1 cellular context compared by ENCODE assay signal in the genomic region with DNA sequence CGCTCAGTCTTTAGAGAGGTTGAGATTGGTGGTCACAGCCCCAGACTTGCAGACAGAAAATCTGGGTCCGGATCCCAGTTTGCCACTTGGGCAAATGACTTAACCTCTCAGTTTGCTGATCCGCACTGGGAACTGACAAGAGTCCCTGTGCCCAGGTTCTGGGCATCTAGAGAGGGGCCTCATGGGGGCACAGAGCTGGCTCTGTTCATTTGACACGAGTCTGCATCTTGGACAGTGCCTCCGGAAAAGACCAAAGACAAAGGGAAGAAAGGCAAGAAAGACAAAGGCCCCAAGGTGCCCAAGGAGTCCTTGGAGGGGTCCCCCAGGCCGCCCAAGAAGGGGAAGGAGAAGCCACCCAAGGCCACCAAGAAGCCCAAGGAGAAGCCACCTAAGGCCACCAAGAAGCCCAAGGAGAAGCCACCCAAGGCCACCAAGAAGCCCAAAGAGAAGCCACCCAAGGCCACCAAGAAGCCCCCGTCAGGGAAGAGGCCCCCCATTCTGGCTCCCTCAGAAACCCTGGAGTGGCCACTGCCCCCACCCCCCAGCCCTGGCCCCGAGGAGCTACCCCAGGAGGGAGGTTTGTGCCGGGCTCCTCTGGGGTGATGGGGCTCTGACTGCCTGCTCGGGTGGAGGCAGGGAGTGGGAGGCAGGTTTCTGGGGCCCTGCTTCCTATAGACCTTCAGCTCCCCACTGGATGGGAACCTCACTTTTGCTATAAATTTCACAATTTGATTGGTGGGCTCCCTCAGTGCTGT.
TF ChIP-seq lines count a peak whose summit lies in the region.

No MANE protein-coding gene starts in this region.

TF ChIP-seq in H1, 55 proteins besides CTCF, POLR2A, EP300 and RAD21:
- TF ChIP-seq MAX (IDR thresholded peaks at IDR 0.05) (no peak), KDM1A (IDR thresholded peaks at IDR 0.05; ENCODE audit: borderline replicate concordance, low read length) (no peak), NRF1 (IDR thresholded peaks at IDR 0.05; ENCODE audit: low read depth, low read length) (no peak), POU5F1 (IDR thresholded peaks at IDR 0.05; ENCODE audit: low read depth, low read length) (no peak), HDAC6 (IDR thresholded peaks at IDR 0.05; ENCODE audit: low read depth, low read length) (no peak), BRCA1 (IDR thresholded peaks at IDR 0.05; ENCODE audit: low read depth, low read length) (no peak), JUN (IDR thresholded peaks at IDR 0.05; ENCODE audit: low read depth, low read length) (no peak), SIN3A (conservative IDR thresholded peaks at IDR 0.05 in 1 of 2, IDR thresholded peaks at IDR 0.05 in 1 of 2; ENCODE audit: low read depth in 1 of 2, low read length in 2 of 2) (no peak), SUZ12 (IDR thresholded peaks at IDR 0.05; ENCODE audit: low read length) (no peak), SP1 (IDR thresholded peaks at IDR 0.05; ENCODE audit: low read depth, low read length) (no peak), RBBP5 (IDR thresholded peaks at IDR 0.05; ENCODE audit: borderline replicate concordance, low read depth, low read length) (no peak), GABPA (IDR thresholded peaks at IDR 0.05; ENCODE audit: borderline replicate concordance, insufficient read depth, low read length) (no peak), CBX8 (IDR thresholded peaks at IDR 0.05; ENCODE audit: borderline replicate concordance, low read depth, low read length) (no peak)
- TF ChIP-seq, protein P1, sequence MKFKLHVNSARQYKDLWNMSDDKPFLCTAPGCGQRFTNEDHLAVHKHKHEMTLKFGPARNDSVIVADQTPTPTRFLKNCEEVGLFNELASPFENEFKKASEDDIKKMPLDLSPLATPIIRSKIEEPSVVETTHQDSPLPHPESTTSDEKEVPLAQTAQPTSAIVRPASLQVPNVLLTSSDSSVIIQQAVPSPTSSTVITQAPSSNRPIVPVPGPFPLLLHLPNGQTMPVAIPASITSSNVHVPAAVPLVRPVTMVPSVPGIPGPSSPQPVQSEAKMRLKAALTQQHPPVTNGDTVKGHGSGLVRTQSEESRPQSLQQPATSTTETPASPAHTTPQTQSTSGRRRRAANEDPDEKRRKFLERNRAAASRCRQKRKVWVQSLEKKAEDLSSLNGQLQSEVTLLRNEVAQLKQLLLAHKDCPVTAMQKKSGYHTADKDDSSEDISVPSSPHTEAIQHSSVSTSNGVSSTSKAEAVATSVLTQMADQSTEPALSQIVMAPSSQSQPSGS (IDR thresholded peaks at IDR 0.05; ENCODE audit: low read length): no peak
TF ChIP-seq in H1: peak in this region for 0.
